ENCODE assay signal across 19 cellular contexts in genomic region chr7:46580756-46581155, GRCh38.
"Had no signal": no experiment of that assay in that cellular context is flagged by ENCODE, and none has a peak within 500 bp of the region (broad histone marks: within the 10 kb centered on the region; RNA-seq: fewer than 3 reads in every experiment).

No MANE protein-coding gene starts in this region.

- H3K4me3 ChIP-seq: colonic mucosa, neural progenitor cell, pancreas, right lobe of liver, spleen, tibial artery had no signal

- DNase-seq: cerebellar nuclear complex; colonic mucosa; dermis blood vessel endothelial cell; foreskin keratinocyte; head of caudate nucleus; hippocampal formation; left colon; midbrain; nucleus accumbens; pancreas; right lobe of liver; spleen; stimulated activated CD4-positive, alpha-beta T cell treated with anti-CD3 and anti-CD28 coated beads, Interleukin-15, amount 100 ng/mL, for 24 hours; stimulated activated CD4-positive, alpha-beta T cell treated with anti-CD3 and anti-CD28 coated beads, Interleukin-1b, Interleukin-23, amount 100 ng/mL, for 48 hours; stimulated activated CD4-positive, alpha-beta T cell treated with anti-CD3 and anti-CD28 coated beads, Interleukin-4, amount 100 ng/mL, for 24 hours; tibial artery had no signal

- ATAC-seq: foreskin keratinocyte; left colon; natural killer cell treated with Interleukin-12 subunit alpha and Interleukin-12 subunit beta and Interleukin-15 and Interleukin-18, amount 100 ng/mL, for 72 hours; pancreas; right lobe of liver; stimulated activated memory B cell treated with anti-CD40 and anti-IgM and Interleukin-4, amounts not matched to agents 10 μg/mL and 1 μg/mL and 100 μg/mL, for 72 hours had no signal
